In genomic region chr18:58856881-58857280, GRCh38 we compare ENCODE assay signal across 18 cellular contexts. TPM values are rescaled to one million over a fixed set of nuclear protein-coding genes. Genes with fewer than 3 reads are reported as not detected.
DNase-seq lines count a peak whose midpoint lies in the region; ATAC-seq and TF ChIP-seq lines count a peak whose summit lies in the region.
"Had no signal": no experiment of that assay in that cellular context is flagged by ENCODE, and none has a peak within 500 bp of the region (broad histone marks: within the 10 kb centered on the region; RNA-seq: fewer than 3 reads in every experiment).

No MANE protein-coding gene starts in this region.

- TF ChIP-seq CTCF in NB4 (IDR thresholded peaks at IDR 0.05; ENCODE audit: low read depth, low read length) (no peak), mammary epithelial cell (conservative IDR thresholded peaks at IDR 0.05 in 1 of 2, IDR thresholded peaks at IDR 0.05 in 1 of 2; ENCODE audit: extremely low read depth in 1 of 2, insufficient read depth in 1 of 2, low read depth in 1 of 2, low read length in 2 of 2) (no peak)

- H3K27me3 ChIP-seq in mammary epithelial cell (ENCODE audit: insufficient read depth, low read length) (no peaks in the 10 kb centered on the region), SJCRH30 (no peaks in the 10 kb centered on the region)
- H3K27me3 ChIP-seq: cardiac muscle cell had no signal

- no peaks in the 10 kb centered on the region for H4K20me1 ChIP-seq in mammary epithelial cell (ENCODE audit: insufficient read depth, low read length)

- no peak overlapping the region for H3K4me2 ChIP-seq in mammary epithelial cell (ENCODE audit: insufficient read depth, low read depth, low read length)

- H3K36me3 ChIP-seq in mammary epithelial cell (ENCODE audit: insufficient read depth, low read length), result no peaks in the 10 kb centered on the region
- H3K36me3 ChIP-seq in SJCRH30, result no peaks in the 10 kb centered on the region
- H3K36me3 ChIP-seq: cardiac muscle cell, left ventricle myocardium inferior had no signal

- peaks cover 25 to 28% of the 10 kb centered on the region in 2 donors for H3K27me3 Mint-ChIP-seq in natural killer cell treated with Interleukin-12 subunit alpha and Interleukin-12 subunit beta and Interleukin-15 and Interleukin-18, amount 100 ng/mL, for 72 hours

- in situ Hi-C loops in mammary epithelial cell (cut with MboI; ENCODE audit: low sequenced_read_pairs in 2 of 2), result loop anchor here in 1 of 2 donors (5.0 kb wide), 1 partner anchor 65 kb away; no protein-coding TSS in a partner anchor

- H3K79me2 ChIP-seq in mammary epithelial cell (ENCODE audit: insufficient read depth, low read length), result no peaks in the 10 kb centered on the region

- H3K4me3 ChIP-seq in NB4 (ENCODE audit: low read depth, low read length) (no peak overlapping the region), mammary epithelial cell (replicated peaks in 1 of 3; ENCODE audit: insufficient read depth in 1 of 3, low read depth in 2 of 3, low read length in 3 of 3) (no peak overlapping the region), SJCRH30 (no peak overlapping the region)
- H3K4me3 ChIP-seq: cardiac muscle cell, left ventricle myocardium inferior had no signal

- H3K4me1 Mint-ChIP-seq in natural killer cell treated with Interleukin-12 subunit alpha and Interleukin-12 subunit beta and Interleukin-15 and Interleukin-18, amount 100 ng/mL, for 72 hours (ENCODE audit: low read depth in 2 of 2), result no peaks in the 10 kb centered on the region
- H3K4me1 Mint-ChIP-seq: natural killer cell had no signal

- ATAC-seq in natural killer cell treated with Interleukin-12 subunit alpha and Interleukin-12 subunit beta and Interleukin-15 and Interleukin-18, amount 100 ng/mL, for 72 hours, result no peak
- ATAC-seq in GM19351 (IDR thresholded peaks at IDR 0.05; ENCODE audit: unreplicated experiment), result no peak
- ATAC-seq: natural killer cell had no signal

- H2AFZ ChIP-seq in mammary epithelial cell (ENCODE audit: low read depth, low read length), result no peak overlapping the region

- no peak overlapping the region for H3K27ac Mint-ChIP-seq in natural killer cell treated with Interleukin-12 subunit alpha and Interleukin-12 subunit beta and Interleukin-15 and Interleukin-18, amount 100 ng/mL, for 72 hours
- H3K27ac Mint-ChIP-seq: natural killer cell; T-helper 1 cell treated with Interleukin-12 subunit alpha and Interleukin-12 subunit beta and Interleukin-4 antibody, amounts not matched to agents 30 μg/mL and 1 μg/mL, for 36 hours had no signal

- no peaks in the 10 kb centered on the region for H3K9me3 Mint-ChIP-seq in natural killer cell treated with Interleukin-12 subunit alpha and Interleukin-12 subunit beta and Interleukin-15 and Interleukin-18, amount 100 ng/mL, for 72 hours
- H3K9me3 Mint-ChIP-seq: natural killer cell; T-helper 1 cell treated with Interleukin-12 subunit alpha and Interleukin-12 subunit beta and Interleukin-4 antibody, amounts not matched to agents 30 μg/mL and 1 μg/mL, for 36 hours had no signal

- dilution Hi-C loops in mammary epithelial cell (cut with HindIII; ENCODE audit: low sequenced_read_pairs), result no loop called here

- H3K9me3 ChIP-seq in mammary epithelial cell (replicated peaks; ENCODE audit: insufficient read depth, low read length) (no peaks in the 10 kb centered on the region), SJCRH30 (replicated peaks) (no peaks in the 10 kb centered on the region)
- H3K9me3 ChIP-seq: left ventricle myocardium inferior had no signal

- BruUV-seq in mammary epithelial cell (replicated peaks; lab: Mats Ljungman, UMichigan), result no TSS peak

- 51% methylated on average over 9 of the region's 9 CpGs for WGBS in mammary epithelial cell (ENCODE audit: low coverage, missing lambda C conversion rate)

- intact Hi-C loops in mammary epithelial cell (cut with micrococcal nuclease), result no loop called here

- no peak overlapping the region for H3K9ac ChIP-seq in mammary epithelial cell (ENCODE audit: insufficient read depth, low read length)

- H3K36me3 Mint-ChIP-seq in natural killer cell treated with Interleukin-12 subunit alpha and Interleukin-12 subunit beta and Interleukin-15 and Interleukin-18, amount 100 ng/mL, for 72 hours, result no peaks in the 10 kb centered on the region
- H3K36me3 Mint-ChIP-seq: natural killer cell had no signal

- peak; percentile 35 for DNase-seq in GM03348 (ENCODE audit: low spot score)
- DNase-seq in NB4 (ENCODE audit: low read depth), result peak; percentile 22
- DNase-seq in mammary epithelial cell, result peak; percentile 81
- DNase-seq in kidney tubule cell (ENCODE audit: low spot score), result peak; percentile 70
- no peak for DNase-seq in natural killer cell treated with Interleukin-12 subunit alpha and Interleukin-12 subunit beta and Interleukin-15 and Interleukin-18, amount 100 ng/mL, for 72 hours (ENCODE audit: low spot score)
- DNase-seq in SJCRH30, result no peak
- DNase-seq in dermis blood vessel endothelial cell, result no peak
- DNase-seq: activated CD4-positive, CD25-positive, alpha-beta regulatory T cell treated with anti-CD3 and anti-CD28 coated beads, Interleukin-2, amount 50 U/mL, for 72 hours; activated CD8-positive, alpha-beta memory T cell treated with anti-CD3 and anti-CD28 coated beads, Interleukin-2, amount 50 U/mL, for 4 hours; activated naive CD4-positive, alpha-beta T cell treated with anti-CD3 and anti-CD28 coated beads, Interleukin-2, amount 50 U/mL, for 16 hours; hippocampal formation; left ventricle myocardium inferior; natural killer cell; NCI-H345 had no signal

- H3K4me1 ChIP-seq in mammary epithelial cell (ENCODE audit: insufficient read depth, low read length), result peaks cover 17% of the 10 kb centered on the region
- peaks cover 8% of the 10 kb centered on the region for H3K4me1 ChIP-seq in SJCRH30

- H3K27ac ChIP-seq in mammary epithelial cell (ENCODE audit: insufficient read depth, low read depth, low read length) (no peak overlapping the region), SJCRH30 (no peak overlapping the region)
- H3K27ac ChIP-seq: C4-2B, cardiac muscle cell, left ventricle myocardium inferior had no signal

- no peak for TF ChIP-seq POLR2A in NB4 (IDR thresholded peaks at IDR 0.05; ENCODE audit: extremely low read depth, insufficient read length)

- CTCF ChIA-PET in mammary epithelial cell (lab: Charles Lee; ENCODE audit: low non-redundant PET), result no interaction called here

- H3K4me3 Mint-ChIP-seq in natural killer cell treated with Interleukin-12 subunit alpha and Interleukin-12 subunit beta and Interleukin-15 and Interleukin-18, amount 100 ng/mL, for 72 hours, result no peak overlapping the region
- H3K4me3 Mint-ChIP-seq: natural killer cell; T-helper 1 cell treated with Interleukin-12 subunit alpha and Interleukin-12 subunit beta and Interleukin-4 antibody, amounts not matched to agents 30 μg/mL and 1 μg/mL, for 36 hours had no signal

RNA-seq across cellular contexts. Expression of gene ZNF532, which starts 7.8 kb away (rescaled TPM):
- 10 to 100 TPM; 62.2 to 68.7 TPM for total RNA-seq in mammary epithelial cell
- polyA plus RNA-seq in mammary epithelial cell, result 38.4 TPM
- polyA minus RNA-seq in mammary epithelial cell, result 139 TPM
- total RNA-seq in natural killer cell treated with Interleukin-12 subunit alpha and Interleukin-12 subunit beta and Interleukin-15 and Interleukin-18, amount 100 ng/mL, for 72 hours, result 10 to 100 TPM in 1 of 2 donors, 1 to 10 TPM in 1; 3.3 to 19.3 TPM
- total RNA-seq in SJCRH30 (2014; rRNA removed; shearing (Covaris generic)), result 26.2 and 27.7 TPM in 2 replicates
- 57.2 and 80.3 TPM in 2 replicates for total RNA-seq in dermis blood vessel endothelial cell

Comparison
In these comparisons a context has a peak if more than half of its experiments do, and no peak if none do; other contexts are left out.
1. DNase-seq: peak in GM03348 (single experiment), NB4 (single experiment), mammary epithelial cell (single experiment) and kidney tubule cell (single experiment); none in natural killer cell treated with Interleukin-12 subunit alpha and Interleukin-12 subunit beta and Interleukin-15 and Interleukin-18, amount 100 ng/mL, for 72 hours (single experiment), SJCRH30 (0 of 2) and dermis blood vessel endothelial cell (single experiment).